ENCODE assay signal across 9 cellular contexts in genomic region chr12:5745251-5745888, GRCh38.
DNase-seq lines count a peak whose midpoint lies in the region; ATAC-seq and TF ChIP-seq lines count a peak whose summit lies in the region.
"Had no signal": no experiment of that assay in that cellular context is flagged by ENCODE, and none has a peak within 500 bp of the region (broad histone marks: within the 10 kb centered on the region; RNA-seq: fewer than 3 reads in every experiment).

No MANE protein-coding gene starts in this region.

- ATAC-seq in naive thymus-derived CD8-positive, alpha-beta T cell = peak; percentile 57 to 64
- no peak for ATAC-seq in HG03139 (IDR thresholded peaks at IDR 0.05; ENCODE audit: unreplicated experiment)

- no peaks in the 10 kb centered on the region for H3K27me3 ChIP-seq in suprapubic skin

- WGBS in suprapubic skin = 26% methylated on average over 6 of the region's 6 CpGs

- H3K36me3 Mint-ChIP-seq in naive thymus-derived CD8-positive, alpha-beta T cell = no peaks in the 10 kb centered on the region

- TF ChIP-seq POLR2A in suprapubic skin (IDR thresholded peaks at IDR 0.05) = no peak

- peaks cover 18 to 36% (median 20%) of the 10 kb centered on the region in 4 donors for H3K4me1 Mint-ChIP-seq in naive thymus-derived CD8-positive, alpha-beta T cell

- H3K27me3 Mint-ChIP-seq in naive thymus-derived CD8-positive, alpha-beta T cell = peaks cover 0 to 5% (median 0%) of the 10 kb centered on the region in 5 donors

- H3K4me3 ChIP-seq in epithelial cell of esophagus (ENCODE audit: low read length) (no peak overlapping the region), suprapubic skin (no peak overlapping the region)
- H3K4me3 ChIP-seq: skin epidermis had no signal

- TF ChIP-seq CTCF in GM13977 (IDR thresholded peaks at IDR 0.05; ENCODE audit: extremely low read depth, insufficient read depth, missing control alignments) = peak; percentile 88
- TF ChIP-seq CTCF in epithelial cell of esophagus (IDR thresholded peaks at IDR 0.05; ENCODE audit: insufficient read depth, low read depth, low read length, missing control alignments) = peak; percentile 57
- peak; percentile 27 to 83 for TF ChIP-seq CTCF in suprapubic skin (IDR thresholded peaks at IDR 0.05)

- no peak overlapping the region for H3K4me3 Mint-ChIP-seq in naive thymus-derived CD8-positive, alpha-beta T cell

- peak overlapping the region in 4 of 10 donors; percentile 15 to 86 (median 44) for H3K27ac Mint-ChIP-seq in naive thymus-derived CD8-positive, alpha-beta T cell

- H3K9me3 Mint-ChIP-seq in naive thymus-derived CD8-positive, alpha-beta T cell = no peaks in the 10 kb centered on the region

- H3K4me1 ChIP-seq in suprapubic skin = no peaks in the 10 kb centered on the region

- no peak overlapping the region for H3K27ac ChIP-seq in suprapubic skin

- no peaks in the 10 kb centered on the region for H3K36me3 ChIP-seq in suprapubic skin

- POLR2A ChIA-PET in naive thymus-derived CD8-positive, alpha-beta T cell (lab: Charles Lee) = no interaction called here

- in situ Hi-C loops in GM13977 (cut with MboI; ENCODE audit: low pct_unique_long_range_greater_than_20kb, low sequenced_read_pairs, unreplicated experiment) = no loop called here

- no peaks in the 10 kb centered on the region for H3K9me3 ChIP-seq in suprapubic skin

- no peak for TF ChIP-seq EP300 in suprapubic skin (IDR thresholded peaks at IDR 0.05)

- DNase-seq in AML-193 (lab: John Stamatoyannopoulos, UW) = peak; percentile 36 to 53
- DNase-seq in GM13977 (ENCODE audit: low spot score) = peak; percentile 59
- DNase-seq in NCI-H1092 treated with DMSO at 0.1 percent for 48 hours (lab: John Stamatoyannopoulos, UW) = peak; percentile 52
- DNase-seq in activated CD4-positive, alpha-beta T cell treated with anti-CD3 and anti-CD28 coated beads, Interleukin-2, amount 50 U/mL, for 48 hours = peak; percentile 53 to 68
- peak; percentile 24 for DNase-seq in epithelial cell of esophagus (ENCODE audit: low read depth)
- DNase-seq in naive thymus-derived CD8-positive, alpha-beta T cell = peak; percentile 16 to 72 (median 44)
- no peak for DNase-seq in suprapubic skin (ENCODE audit: low spot score in 2 of 2)

Comparison
In these comparisons a context has a peak if more than half of its experiments do, and no peak if none do; other contexts are left out.
1. DNase-seq: peak in AML-193 (2 of 2), GM13977 (single experiment), NCI-H1092 treated with DMSO at 0.1 percent for 48 hours (single experiment), activated CD4-positive, alpha-beta T cell treated with anti-CD3 and anti-CD28 coated beads, Interleukin-2, amount 50 U/mL, for 48 hours (2 of 2), epithelial cell of esophagus (single experiment) and naive thymus-derived CD8-positive, alpha-beta T cell (10 of 10); none in suprapubic skin (0 of 2).
2. Peak in every context shown above with its lines, with median percentiles within 50 percentile points of each other: CTCF ChIP-seq.